In the genomic region with DNA sequence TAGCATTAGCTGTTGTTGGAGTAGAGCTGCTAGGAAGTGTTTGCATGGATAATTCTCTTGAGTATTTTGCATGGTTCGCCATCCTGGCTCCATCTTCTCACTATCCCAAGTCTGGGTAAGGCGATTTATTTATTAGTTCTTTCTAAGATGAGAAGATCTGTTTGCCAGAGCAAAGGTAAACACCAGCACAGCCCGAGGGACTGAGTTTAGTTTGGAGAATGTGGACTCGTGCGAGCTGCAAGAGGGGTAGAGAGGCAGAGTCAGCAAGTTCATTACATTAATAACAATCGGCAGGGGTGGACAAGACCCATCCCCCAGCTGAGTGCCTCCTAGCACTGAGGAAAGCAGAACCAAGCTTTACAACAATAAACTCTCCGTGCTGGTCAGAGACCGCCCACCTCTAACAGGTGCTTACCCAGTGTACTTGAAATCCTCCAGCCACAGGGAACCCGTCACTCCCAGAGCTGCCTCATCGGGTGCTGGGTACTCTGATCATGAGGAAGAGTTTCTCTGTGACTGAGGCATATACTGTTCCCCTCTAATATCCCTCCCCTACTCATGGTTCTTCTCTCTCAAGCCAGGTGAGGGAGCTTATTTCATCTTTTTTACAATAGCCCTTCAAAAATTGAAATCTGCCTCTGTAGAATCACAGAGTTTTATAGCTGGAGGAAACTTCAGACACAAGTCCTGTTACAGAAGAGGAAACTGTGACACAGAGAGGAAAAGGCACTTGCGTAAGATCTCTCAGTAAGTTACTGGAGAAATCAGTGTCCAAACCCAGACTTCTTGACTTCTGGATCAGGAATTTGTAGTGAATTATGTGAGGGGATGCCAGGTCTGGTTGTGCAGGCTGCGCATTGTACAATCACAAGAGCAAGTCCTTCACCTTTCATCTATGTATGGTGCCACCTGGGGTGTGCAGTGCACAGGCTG, we compare ENCODE assay signal across 17 cellular contexts. TPM values are rescaled to one million over a fixed set of nuclear protein-coding genes. Genes with fewer than 3 reads are reported as not detected.
DNase-seq lines count a peak whose midpoint lies in the region; ATAC-seq and TF ChIP-seq lines count a peak whose summit lies in the region.
"Had no signal": no experiment of that assay in that cellular context is flagged by ENCODE, and none has a peak within 500 bp of the region (broad histone marks: within the 10 kb centered on the region; RNA-seq: fewer than 3 reads in every experiment).

No MANE protein-coding gene starts in this region.

- POLR2A ChIA-PET in SK-N-SH (lab: Yijun Ruan, JAX): no interaction called here

- no peaks in the 10 kb centered on the region for H4K20me1 ChIP-seq in SK-N-SH (ENCODE audit: insufficient read depth)

- H3K9me3 ChIP-seq in SK-N-SH: no peaks in the 10 kb centered on the region

- no peak overlapping the region for H3K4me2 ChIP-seq in SK-N-SH

- H3K4me3 ChIP-seq in SK-N-SH (ENCODE audit: low read depth in 2 of 2, low read length in 1 of 2): no peak overlapping the region
- H3K4me3 ChIP-seq: cardiac muscle cell had no signal

- no peak overlapping the region for H3K27ac ChIP-seq in foreskin keratinocyte
- H3K27ac ChIP-seq in SK-N-SH (ENCODE audit: low read depth in 2 of 2, low read length in 1 of 2): no peak overlapping the region
- H3K27ac ChIP-seq: cardiac muscle cell had no signal

- H3K4me1 Mint-ChIP-seq in endothelial cell (ENCODE audit: unreplicated experiment) (peaks cover 62% of the 10 kb centered on the region), nephron (peaks cover 19% of the 10 kb centered on the region)
- H3K4me1 Mint-ChIP-seq: CD4-positive, CD25-positive, alpha-beta regulatory T cell; naive thymus-derived CD8-positive, alpha-beta T cell; stimulated activated effector memory CD8-positive, alpha-beta T cell treated with anti-CD3 and anti-CD28 coated beads, Interleukin-12 subunit alpha, Interleukin-12 subunit beta, amount 100 ng/mL, for 72 hours had no signal

- H3K79me2 ChIP-seq in SK-N-SH (ENCODE audit: insufficient read depth): no peaks in the 10 kb centered on the region

- WGBS in SK-N-SH (ENCODE audit: low lambda C conversion rate): 30% methylated on average over 12 of the region's 12 CpGs

- DNase-seq in GF-D8 (lab: John Stamatoyannopoulos, UW) (peak; percentile 26), MV-4-11 (lab: John Stamatoyannopoulos, UW) (peak; percentile 20), endothelial cell (ENCODE audit: low spot score) (no peak), foreskin keratinocyte (no peak), NCI-H2171 (lab: John Stamatoyannopoulos, UW) (no peak), SK-N-SH (no peak), HT-29 (ENCODE audit: low spot score) (no peak)
- DNase-seq: activated CD4-positive, alpha-beta T cell treated with anti-CD3 and anti-CD28 coated beads for 1 hour; CD4-positive, CD25-positive, alpha-beta regulatory T cell; naive thymus-derived CD8-positive, alpha-beta T cell; NCI-H2029; right cardiac atrium; stimulated activated CD4-positive, alpha-beta T cell treated with anti-CD3 and anti-CD28 coated beads, Interleukin-4, amount 100 ng/mL, for 4 hours had no signal

- H3K4me1 ChIP-seq in foreskin keratinocyte: no peaks in the 10 kb centered on the region
- no peaks in the 10 kb centered on the region; a peak in 1 of 4 replicates for H3K4me1 ChIP-seq in SK-N-SH (ENCODE audit: control insufficient read depth in 1 of 2, insufficient read depth in 2 of 2, low read depth in 1 of 2, low read length in 1 of 2)

- no peak overlapping the region for H3K9ac ChIP-seq in SK-N-SH

- H3K27me3 ChIP-seq in foreskin keratinocyte (peaks cover 44% of the 10 kb centered on the region), SK-N-SH (ENCODE audit: insufficient read depth) (peaks cover 27% of the 10 kb centered on the region)
- H3K27me3 ChIP-seq: cardiac muscle cell had no signal

- H3K4me3 Mint-ChIP-seq in endothelial cell (ENCODE audit: unreplicated experiment) (peak overlapping the region; percentile 51), nephron (peak overlapping the region; percentile 10 to 41 (median 23))
- H3K4me3 Mint-ChIP-seq: activated naive CD8-positive, alpha-beta T cell; CD4-positive, CD25-positive, alpha-beta regulatory T cell; naive thymus-derived CD8-positive, alpha-beta T cell; stimulated activated effector memory CD8-positive, alpha-beta T cell treated with anti-CD3 and anti-CD28 coated beads, Interleukin-12 subunit alpha, Interleukin-12 subunit beta, amount 100 ng/mL, for 72 hours had no signal

- H3K27ac Mint-ChIP-seq in endothelial cell (ENCODE audit: unreplicated experiment): peak overlapping the region; percentile 91
- H3K27ac Mint-ChIP-seq in nephron: peak overlapping the region; percentile 11 to 56 (median 31)
- H3K27ac Mint-ChIP-seq: activated naive CD8-positive, alpha-beta T cell; CD4-positive, CD25-positive, alpha-beta regulatory T cell; stimulated activated effector memory CD8-positive, alpha-beta T cell treated with anti-CD3 and anti-CD28 coated beads, Interleukin-12 subunit alpha, Interleukin-12 subunit beta, amount 100 ng/mL, for 72 hours had no signal

- CTCF ChIA-PET in SK-N-SH (lab: Yijun Ruan, JAX): interaction anchor here (0.8 to 1.3 kb wide), 4 partner anchors 9 to 96 kb away, joined by 3 to 4 read pairs (median 4); no protein-coding TSS in a partner anchor

- no peaks in the 10 kb centered on the region for H3K36me3 ChIP-seq in SK-N-SH (replicated peaks in 1 of 2; ENCODE audit: control insufficient read depth in 1 of 2, insufficient read depth in 2 of 2, low read length in 1 of 2)
- H3K36me3 ChIP-seq: cardiac muscle cell had no signal

- H3F3A ChIP-seq in SK-N-SH (replicated peaks; ENCODE audit: insufficient read depth): no peaks in the 10 kb centered on the region

- H3K9me3 Mint-ChIP-seq in endothelial cell (ENCODE audit: unreplicated experiment): no peaks in the 10 kb centered on the region
- no peaks in the 10 kb centered on the region for H3K9me3 Mint-ChIP-seq in nephron
- H3K9me3 Mint-ChIP-seq: naive thymus-derived CD8-positive, alpha-beta T cell; stimulated activated effector memory CD8-positive, alpha-beta T cell treated with anti-CD3 and anti-CD28 coated beads, Interleukin-12 subunit alpha, Interleukin-12 subunit beta, amount 100 ng/mL, for 72 hours had no signal

- H3K27me3 Mint-ChIP-seq in endothelial cell (ENCODE audit: unreplicated experiment) (peaks cover 11% of the 10 kb centered on the region), nephron (ENCODE audit: low read depth) (peaks cover 50% of the 10 kb centered on the region)

- no peak overlapping the region for H2AFZ ChIP-seq in SK-N-SH (ENCODE audit: low read depth)

- H3K36me3 Mint-ChIP-seq in endothelial cell (ENCODE audit: low read depth, unreplicated experiment) (peaks cover 57% of the 10 kb centered on the region), nephron (ENCODE audit: low read depth) (peaks cover 4% of the 10 kb centered on the region)
- H3K36me3 Mint-ChIP-seq: activated naive CD8-positive, alpha-beta T cell; CD4-positive, CD25-positive, alpha-beta regulatory T cell; naive thymus-derived CD8-positive, alpha-beta T cell; stimulated activated effector memory CD8-positive, alpha-beta T cell treated with anti-CD3 and anti-CD28 coated beads, Interleukin-12 subunit alpha, Interleukin-12 subunit beta, amount 100 ng/mL, for 72 hours had no signal

- TF ChIP-seq EP300 in SK-N-SH (IDR thresholded peaks at IDR 0.05; ENCODE audit: borderline replicate concordance in 1 of 2, low read depth in 1 of 2, low read length in 1 of 2): no peak

- no peak for TF ChIP-seq RAD21 in SK-N-SH (IDR thresholded peaks at IDR 0.05; ENCODE audit: low read length)

- TF ChIP-seq CTCF in endothelial cell (IDR thresholded peaks at IDR 0.05; ENCODE audit: unreplicated experiment): no peak
- no peak for TF ChIP-seq CTCF in nephron (IDR thresholded peaks at IDR 0.05; ENCODE audit: unreplicated experiment in 3 of 3)
- no peak for TF ChIP-seq CTCF in foreskin keratinocyte (conservative IDR thresholded peaks at IDR 0.05)
- no peak for TF ChIP-seq CTCF in SK-N-SH (IDR thresholded peaks at IDR 0.05)

- no peaks in the 10 kb centered on the region for H3K9me2 ChIP-seq in SK-N-SH

- ATAC-seq in foreskin keratinocyte: no peak
- ATAC-seq: naive thymus-derived CD8-positive, alpha-beta T cell; stimulated activated effector memory CD8-positive, alpha-beta T cell treated with anti-CD3 and anti-CD28 coated beads, Interleukin-12 subunit alpha, Interleukin-12 subunit beta, amount 100 ng/mL, for 72 hours had no signal

TF ChIP-seq in SK-N-SH, 30 proteins besides CTCF, POLR2A, EP300 and RAD21 (continues in another document):
- no peak for TF ChIP-seq RCOR1 (IDR thresholded peaks at IDR 0.05; ENCODE audit: low read length)
- TF ChIP-seq, protein P1, sequence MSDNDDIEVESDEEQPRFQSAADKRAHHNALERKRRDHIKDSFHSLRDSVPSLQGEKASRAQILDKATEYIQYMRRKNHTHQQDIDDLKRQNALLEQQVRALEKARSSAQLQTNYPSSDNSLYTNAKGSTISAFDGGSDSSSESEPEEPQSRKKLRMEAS (IDR thresholded peaks at IDR 0.05; ENCODE audit: low read depth): no peak
- TF ChIP-seq NRF1 (IDR thresholded peaks at IDR 0.05; ENCODE audit: low read depth, low read length): no peak
- TF ChIP-seq TEAD4 (IDR thresholded peaks at IDR 0.05; ENCODE audit: borderline replicate concordance, insufficient read depth): no peak
- TF ChIP-seq FOXJ3 (CRISPR knock-in tag; IDR thresholded peaks at IDR 0.05): no peak
- TF ChIP-seq, protein P2, sequence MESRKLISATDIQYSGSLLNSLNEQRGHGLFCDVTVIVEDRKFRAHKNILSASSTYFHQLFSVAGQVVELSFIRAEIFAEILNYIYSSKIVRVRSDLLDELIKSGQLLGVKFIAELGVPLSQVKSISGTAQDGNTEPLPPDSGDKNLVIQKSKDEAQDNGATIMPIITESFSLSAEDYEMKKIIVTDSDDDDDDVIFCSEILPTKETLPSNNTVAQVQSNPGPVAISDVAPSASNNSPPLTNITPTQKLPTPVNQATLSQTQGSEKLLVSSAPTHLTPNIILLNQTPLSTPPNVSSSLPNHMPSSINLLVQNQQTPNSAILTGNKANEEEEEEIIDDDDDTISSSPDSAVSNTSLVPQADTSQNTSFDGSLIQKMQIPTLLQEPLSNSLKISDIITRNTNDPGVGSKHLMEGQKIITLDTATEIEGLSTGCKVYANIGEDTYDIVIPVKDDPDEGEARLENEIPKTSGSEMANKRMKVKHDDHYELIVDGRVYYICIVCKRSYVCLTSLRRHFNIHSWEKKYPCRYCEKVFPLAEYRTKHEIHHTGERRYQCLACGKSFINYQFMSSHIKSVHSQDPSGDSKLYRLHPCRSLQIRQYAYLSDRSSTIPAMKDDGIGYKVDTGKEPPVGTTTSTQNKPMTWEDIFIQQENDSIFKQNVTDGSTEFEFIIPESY (IDR thresholded peaks at IDR 0.05; ENCODE audit: borderline replicate concordance, low read depth): no peak

RNA-seq across cellular contexts. Expression of gene FGD5, which starts 4.4 kb away (rescaled TPM):
- total RNA-seq in endothelial cell (ENCODE audit: unreplicated experiment) (294 TPM), foreskin keratinocyte (not detected in 2 replicates)
- polyA plus RNA-seq in foreskin keratinocyte (not detected in 2 replicates), SK-N-SH (2012; rRNA removed) (not detected in 2 replicates)
- polyA plus RNA-seq in SK-N-SH (2012; cell fraction: cytosol; rRNA removed): 0.01 TPM in 1 of 2 replicates, not detected in the other
- not detected in 2 replicates for polyA plus RNA-seq in SK-N-SH (2012; cell fraction: nucleus; rRNA removed)
- not detected in 2 replicates for total RNA-seq in HT-29 (2014; rRNA removed; shearing (Covaris generic))
- polyA plus RNA-seq: naive thymus-derived CD8-positive, alpha-beta T cell had no signal

Comparison
In these comparisons a context has a peak if more than half of its experiments do, and no peak if none do; other contexts are left out.
1. DNase-seq: peak in GF-D8 (single experiment) and MV-4-11 (single experiment); none in endothelial cell (single experiment), foreskin keratinocyte (0 of 2), NCI-H2171 (single experiment), SK-N-SH (single experiment) and HT-29 (single experiment).
2. RNA of gene FGD5, which starts 4.4 kb away (total RNA-seq): 294 TPM in endothelial cell (single experiment); not detected in foreskin keratinocyte and not detected in HT-29; every median in the first group is over 100 times any median in the second.